ENCODE assay signal across 8 cellular contexts in the genomic region with DNA sequence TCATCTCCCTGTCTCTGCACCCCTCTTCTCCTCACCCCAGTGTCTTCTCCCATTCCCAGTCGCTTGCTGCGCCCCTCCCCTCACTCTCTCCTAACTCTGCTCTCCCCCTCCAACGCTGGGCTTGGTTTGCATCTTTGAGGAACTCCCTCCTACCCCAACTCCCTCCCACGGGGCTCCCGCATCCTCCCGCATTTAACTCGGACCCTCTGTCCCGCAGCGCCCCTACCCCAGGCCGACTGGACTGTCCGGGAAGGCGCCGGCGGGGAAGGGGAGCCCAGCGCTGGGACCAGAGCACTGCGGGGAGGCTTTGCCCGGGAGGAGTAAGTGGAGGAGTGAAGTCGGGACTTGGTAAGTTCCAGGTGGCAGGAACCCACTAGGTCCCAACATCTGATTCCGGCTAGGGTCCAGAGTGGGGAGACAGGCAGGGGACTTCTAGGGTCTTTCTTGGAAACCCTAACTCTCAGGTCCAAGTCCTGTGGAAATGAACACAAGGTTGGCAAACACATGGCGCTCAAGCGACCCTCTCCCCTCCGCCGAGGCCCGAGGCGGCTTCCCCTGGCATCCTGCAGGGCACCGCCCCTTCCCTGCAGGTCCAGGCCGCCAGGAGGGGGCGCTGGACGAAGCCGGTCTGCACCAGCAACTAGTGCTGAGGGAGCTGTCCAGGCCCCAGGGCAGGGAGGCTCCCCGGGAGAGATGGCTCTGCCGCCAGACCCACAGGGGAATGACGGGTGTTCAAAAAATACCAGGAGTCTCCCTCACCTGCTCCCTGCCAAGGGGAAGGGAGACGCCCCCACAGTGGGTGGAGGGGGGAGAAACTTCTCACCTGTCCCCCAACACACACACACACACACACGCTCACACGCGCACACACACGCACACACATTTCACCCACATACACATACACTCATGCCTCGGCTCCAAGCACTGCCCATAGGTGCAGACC.
DNase-seq lines count a peak whose midpoint lies in the region; ATAC-seq and TF ChIP-seq lines count a peak whose summit lies in the region.

No MANE protein-coding gene starts in this region.

- peak; percentile 88 for TF ChIP-seq CTCF in GM12875 (IDR thresholded peaks at IDR 0.05; ENCODE audit: borderline replicate concordance, insufficient read depth, low read depth, low read length)
- peak; percentile 84 for TF ChIP-seq CTCF in WERI-Rb-1 (IDR thresholded peaks at IDR 0.05; ENCODE audit: low read depth, low read length)

- peak; percentile 97 for DNase-seq in HuH-7 (ENCODE audit: low spot score)
- DNase-seq in WERI-Rb-1, result peak; percentile 73
- DNase-seq in central memory CD4-positive, alpha-beta T cell, result peak; percentile 25
- DNase-seq in left kidney (ENCODE audit: low read depth, low spot score), result peak; percentile 85
- peak; percentile 30 for DNase-seq in stimulated activated CD8-positive, alpha-beta memory T cell treated with anti-CD3 and anti-CD28 coated beads, Interleukin-12 subunit alpha, Interleukin-12 subunit beta, amount 100 ng/mL, for 1 hour (ENCODE audit: low read depth)
- no peak for DNase-seq in DMS114 treated with DMSO at 0.1 percent for 48 hours (lab: John Stamatoyannopoulos, UW; ENCODE audit: unreplicated experiment)

- H3K27ac ChIP-seq in WERI-Rb-1, result no peak overlapping the region

- no peak for ATAC-seq in GM18519 (IDR thresholded peaks at IDR 0.05; ENCODE audit: low FRiP score, unreplicated experiment)

- H3K9me3 ChIP-seq in WERI-Rb-1 (ENCODE audit: severe bottlenecking), result no peaks in the 10 kb centered on the region

- H3K4me3 ChIP-seq in GM12875 (ENCODE audit: low read depth, low read length) (no peak overlapping the region), WERI-Rb-1 (ENCODE audit: low read depth, low read length) (no peak overlapping the region)

- H3K27me3 ChIP-seq in WERI-Rb-1 (ENCODE audit: insufficient read depth, low read depth, severe bottlenecking), result no peaks in the 10 kb centered on the region

- H3K36me3 ChIP-seq in WERI-Rb-1, result peaks cover 28% of the 10 kb centered on the region
